In the genomic region with DNA sequence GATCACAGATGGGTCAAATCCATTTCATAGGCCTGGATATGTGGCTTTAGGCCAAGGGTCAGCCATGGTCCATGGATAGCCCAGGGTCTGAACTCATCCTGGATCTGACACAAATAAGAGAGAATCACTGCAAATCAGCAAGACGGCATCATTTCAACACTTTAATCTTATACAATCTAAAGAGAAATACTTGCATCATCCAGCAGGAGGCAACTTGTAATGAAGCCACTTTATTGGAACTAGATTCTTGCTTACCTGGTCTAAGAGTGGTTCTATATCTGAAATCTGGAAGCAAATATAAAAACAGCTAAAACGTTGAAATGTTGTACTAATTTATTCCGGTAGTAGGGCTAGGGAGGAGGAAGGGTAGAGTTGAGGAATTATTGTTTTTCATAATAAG, we compare ENCODE assay signal across 1 cellular context.
TF ChIP-seq lines count a peak whose summit lies in the region.

No MANE protein-coding gene starts in this region.

TF ChIP-seq in SK-N-SH, 30 proteins besides CTCF, POLR2A, EP300 and RAD21 (continued from another document):
- TF ChIP-seq REST (IDR thresholded peaks at IDR 0.05; ENCODE audit: low read depth, low read length) (no peak), MXI1 (IDR thresholded peaks at IDR 0.05; ENCODE audit: low read depth, low read length) (no peak), RCOR1 (IDR thresholded peaks at IDR 0.05; ENCODE audit: low read length) (no peak), TCF12 (IDR thresholded peaks at IDR 0.05) (no peak), MEF2A (IDR thresholded peaks at IDR 0.05; ENCODE audit: borderline replicate concordance, low read depth) (no peak), JUND (IDR thresholded peaks at IDR 0.05) (no peak)
- TF ChIP-seq, protein P1, sequence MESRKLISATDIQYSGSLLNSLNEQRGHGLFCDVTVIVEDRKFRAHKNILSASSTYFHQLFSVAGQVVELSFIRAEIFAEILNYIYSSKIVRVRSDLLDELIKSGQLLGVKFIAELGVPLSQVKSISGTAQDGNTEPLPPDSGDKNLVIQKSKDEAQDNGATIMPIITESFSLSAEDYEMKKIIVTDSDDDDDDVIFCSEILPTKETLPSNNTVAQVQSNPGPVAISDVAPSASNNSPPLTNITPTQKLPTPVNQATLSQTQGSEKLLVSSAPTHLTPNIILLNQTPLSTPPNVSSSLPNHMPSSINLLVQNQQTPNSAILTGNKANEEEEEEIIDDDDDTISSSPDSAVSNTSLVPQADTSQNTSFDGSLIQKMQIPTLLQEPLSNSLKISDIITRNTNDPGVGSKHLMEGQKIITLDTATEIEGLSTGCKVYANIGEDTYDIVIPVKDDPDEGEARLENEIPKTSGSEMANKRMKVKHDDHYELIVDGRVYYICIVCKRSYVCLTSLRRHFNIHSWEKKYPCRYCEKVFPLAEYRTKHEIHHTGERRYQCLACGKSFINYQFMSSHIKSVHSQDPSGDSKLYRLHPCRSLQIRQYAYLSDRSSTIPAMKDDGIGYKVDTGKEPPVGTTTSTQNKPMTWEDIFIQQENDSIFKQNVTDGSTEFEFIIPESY (IDR thresholded peaks at IDR 0.05; ENCODE audit: borderline replicate concordance, low read depth), result no peak
- TF ChIP-seq, protein P2, sequence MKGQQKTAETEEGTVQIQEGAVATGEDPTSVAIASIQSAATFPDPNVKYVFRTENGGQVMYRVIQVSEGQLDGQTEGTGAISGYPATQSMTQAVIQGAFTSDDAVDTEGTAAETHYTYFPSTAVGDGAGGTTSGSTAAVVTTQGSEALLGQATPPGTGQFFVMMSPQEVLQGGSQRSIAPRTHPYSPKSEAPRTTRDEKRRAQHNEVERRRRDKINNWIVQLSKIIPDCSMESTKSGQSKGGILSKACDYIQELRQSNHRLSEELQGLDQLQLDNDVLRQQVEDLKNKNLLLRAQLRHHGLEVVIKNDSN (IDR thresholded peaks at IDR 0.05; ENCODE audit: borderline replicate concordance, low read depth), result no peak
